1 cellular context compared by ENCODE assay signal in the genomic region with DNA sequence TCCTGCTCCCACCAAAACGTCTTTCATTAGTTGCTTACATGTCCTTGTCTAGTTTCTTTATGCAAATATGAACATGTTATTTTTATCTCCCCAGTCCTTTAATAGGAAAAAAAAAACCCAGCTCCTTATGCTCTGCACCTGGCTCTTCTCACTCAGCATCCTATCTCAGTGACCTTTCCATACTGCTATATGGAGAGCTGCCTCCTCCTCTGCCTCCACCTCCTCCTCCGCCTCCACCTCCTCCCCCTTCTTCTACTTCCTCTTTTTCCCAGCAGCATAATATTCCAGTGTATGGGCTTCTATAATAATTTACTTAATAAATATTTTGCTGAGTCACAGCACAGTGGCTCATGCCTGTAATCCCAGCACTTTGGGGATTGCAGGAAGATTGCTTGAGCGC.
TF ChIP-seq lines count a peak whose summit lies in the region.

No MANE protein-coding gene starts in this region.

TF ChIP-seq in IMR-90, 13 proteins besides CTCF, POLR2A, EP300 and RAD21:
- TF ChIP-seq NFE2L2 (IDR thresholded peaks at IDR 0.05; ENCODE audit: low read depth, low read length) (peak; percentile 66), MAZ (IDR thresholded peaks at IDR 0.05; ENCODE audit: borderline replicate concordance, low read depth, low read length) (no peak)
